Comparison of ENCODE assay signal across 17 cellular contexts in genomic region chr7:57256637-57257375, GRCh38.
DNase-seq lines count a peak whose midpoint lies in the region; ATAC-seq and TF ChIP-seq lines count a peak whose summit lies in the region.
"Had no signal": no experiment of that assay in that cellular context is flagged by ENCODE, and none has a peak within 500 bp of the region (broad histone marks: within the 10 kb centered on the region; RNA-seq: fewer than 3 reads in every experiment).

No MANE protein-coding gene starts in this region.

- DNase-seq in RPMI8226 (peak; percentile 17), left lobe of liver (ENCODE audit: low spot score) (peak; percentile 35), testis (peak; percentile 49), mucosa of descending colon (no peak), cerebellar nuclear complex (lab: John Stamatoyannopoulos, UW) (no peak)
- DNase-seq: Caco-2; CD4-positive, CD25-positive, alpha-beta regulatory T cell; CD8-positive, alpha-beta T cell; DMS153; DND-41; H9 had no signal

- H3K27ac ChIP-seq in testis = no peak overlapping the region
- H3K27ac ChIP-seq: 22Rv1, BLaER1, C4-2B had no signal

- H3K36me3 ChIP-seq in testis (ENCODE audit: low read depth, missing control alignments) (no peaks in the 10 kb centered on the region), mucosa of descending colon (ENCODE audit: low read depth) (no peaks in the 10 kb centered on the region)
- H3K36me3 ChIP-seq: BLaER1 had no signal

- TF ChIP-seq CTCF in testis (IDR thresholded peaks at IDR 0.05) (no peak), mucosa of descending colon (IDR thresholded peaks at IDR 0.05) (no peak)

- no peaks in the 10 kb centered on the region for H3K27me3 ChIP-seq in testis
- H3K27me3 ChIP-seq: BLaER1 had no signal

- H3K9me3 ChIP-seq in testis (no peaks in the 10 kb centered on the region), mucosa of descending colon (peaks cover 69% of the 10 kb centered on the region)
- H3K9me3 ChIP-seq: Caco-2 had no signal

- ATAC-seq in left lobe of liver (no peak), GM21717 (IDR thresholded peaks at IDR 0.05; ENCODE audit: unreplicated experiment) (no peak), mucosa of descending colon (no peak)
- ATAC-seq: CD8-positive, alpha-beta T cell; GM23338; HCT116 had no signal

- intact Hi-C loops in testis (cut with DNase I; ENCODE audit: low total_unique reads) = no loop called here
- intact Hi-C loops in mucosa of descending colon (cut with DNase I, micrococcal nuclease) = no loop called here

- TF ChIP-seq POLR2A in testis (IDR thresholded peaks at IDR 0.05) = no peak

- H3K4me3 ChIP-seq in testis (peak overlapping the region; percentile 27 to 38), mucosa of descending colon (no peak overlapping the region)
- H3K4me3 ChIP-seq: BLaER1, GM23338 had no signal

- WGBS in testis, 2 donors = 64 to 69% methylated on average over 19 to 44 of the region's 44 CpGs

- H3K4me1 ChIP-seq in testis (no peaks in the 10 kb centered on the region), mucosa of descending colon (ENCODE audit: low read depth) (no peaks in the 10 kb centered on the region)
- H3K4me1 ChIP-seq: BLaER1, Caco-2 had no signal

Comparison
In these comparisons a context has a peak if more than half of its experiments do, and no peak if none do; other contexts are left out.
1. DNase-seq: peak in RPMI8226 (single experiment), left lobe of liver (single experiment) and testis (single experiment); none in mucosa of descending colon (0 of 3) and cerebellar nuclear complex (0 of 2).